35 cellular contexts compared by ENCODE assay signal in the genomic region with DNA sequence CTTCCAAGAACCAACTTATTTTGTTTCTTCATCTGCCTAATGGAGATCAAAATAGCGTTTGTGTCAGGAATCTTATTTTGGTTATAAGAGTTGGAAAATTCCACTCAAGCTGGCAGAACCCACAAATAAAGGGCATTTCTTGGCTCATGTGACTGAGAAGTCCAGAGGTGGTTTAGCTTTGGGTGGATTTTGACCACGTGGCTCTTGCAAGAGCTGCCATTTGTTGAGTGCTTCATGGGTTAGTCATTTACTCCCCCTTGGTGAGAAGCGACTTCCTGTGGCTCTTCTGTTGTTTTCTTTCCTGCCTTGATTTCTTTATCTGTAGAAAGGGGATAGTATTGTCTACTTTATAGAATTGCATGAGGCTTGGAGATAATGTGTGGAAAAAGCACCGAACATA. TPM values are rescaled to one million over a fixed set of nuclear protein-coding genes. Genes with fewer than 3 reads are reported as not detected.
DNase-seq lines count a peak whose midpoint lies in the region; ATAC-seq, FAIRE-seq and TF ChIP-seq lines count a peak whose summit lies in the region.
"Had no signal": no experiment of that assay in that cellular context is flagged by ENCODE, and none has a peak within 500 bp of the region (broad histone marks: within the 10 kb centered on the region; RNA-seq: fewer than 3 reads in every experiment).

No MANE protein-coding gene starts in this region.

- intact Hi-C loops in kidney (cut with DNase I) = no loop called here

- no peaks in the 10 kb centered on the region for H3K36me3 ChIP-seq in kidney (ENCODE audit: control insufficient read depth in 1 of 2, insufficient read depth in 2 of 2, low read length in 2 of 2)
- H3K36me3 ChIP-seq: tibial nerve had no signal

- no peak overlapping the region for H3K27ac ChIP-seq in A549
- peak overlapping the region; percentile 79 to 88 for H3K27ac ChIP-seq in kidney (ENCODE audit: low read depth in 2 of 2, low read length in 2 of 2)
- H3K27ac ChIP-seq: C4-2B, dorsolateral prefrontal cortex, tibial nerve had no signal

- POLR2A ChIA-PET in A549 (lab: Yijun Ruan, JAX) = no interaction called here

- CTCF ChIA-PET in A549 (lab: Yijun Ruan, JAX) = no interaction called here

- no peak for TF ChIP-seq RAD21 in A549 (conservative IDR thresholded peaks at IDR 0.05 in 1 of 2, IDR thresholded peaks at IDR 0.05 in 1 of 2)

- TF ChIP-seq EP300 in A549 (IDR thresholded peaks at IDR 0.05) = no peak

- 33% methylated on average over 4 of the region's 4 CpGs for WGBS in A549 (ENCODE audit: missing lambda C conversion rate)

- H3K4me1 ChIP-seq in A549 (no peaks in the 10 kb centered on the region), kidney (ENCODE audit: control insufficient read depth in 1 of 2, insufficient read depth in 1 of 2, low read depth in 1 of 2, low read length in 2 of 2) (peaks cover 5 to 15% of the 10 kb centered on the region in 2 donors)
- H3K4me1 ChIP-seq: Caco-2, tibial nerve had no signal

- no peak overlapping the region for H3K9ac ChIP-seq in kidney (ENCODE audit: low read length in 2 of 2)

- TF ChIP-seq POLR2A in A549 (IDR thresholded peaks at IDR 0.05; ENCODE audit: low read length) (no peak), H54 (IDR thresholded peaks at IDR 0.05; ENCODE audit: low read depth, low read length) (no peak)

- no peaks in the 10 kb centered on the region; the same call in 2 of the 3 replicates for H3K9me3 ChIP-seq in A549
- no peaks in the 10 kb centered on the region for H3K9me3 ChIP-seq in kidney (ENCODE audit: control insufficient read depth in 1 of 2, low read length in 2 of 2)
- H3K9me3 ChIP-seq: Caco-2, tibial nerve had no signal

- ATAC-seq in A549 (no peak), GM19467 (IDR thresholded peaks at IDR 0.05; ENCODE audit: unreplicated experiment) (no peak)
- ATAC-seq: left ventricle myocardium superior; naive thymus-derived CD4-positive, alpha-beta T cell; PC-3; stimulated activated naive CD8-positive, alpha-beta T cell treated with anti-CD3 and anti-CD28 coated beads, Interleukin-15, amount 100 ng/mL, for 72 hours had no signal

- H3K4me3 ChIP-seq in A549 = no peak overlapping the region
- H3K4me3 ChIP-seq in kidney (ENCODE audit: low read length in 2 of 2) = peak overlapping the region in 1 of 2 donors; percentile 35
- H3K4me3 ChIP-seq: dorsolateral prefrontal cortex, tibial nerve had no signal

- no peak for TF ChIP-seq CTCF in A549 (IDR thresholded peaks at IDR 0.05)
- TF ChIP-seq CTCF in kidney (IDR thresholded peaks at IDR 0.05; ENCODE audit: borderline replicate concordance, extremely low read depth, insufficient read depth) = no peak

- no peak for DNase-seq in A549 (ENCODE audit: low read depth in 1 of 2, low spot score in 1 of 2)
- peak; percentile 37 for DNase-seq in H54 (ENCODE audit: insufficient read length, low spot score)
- DNase-seq in amniotic epithelial cell (ENCODE audit: low read depth) = peak; percentile 50
- DNase-seq in kidney = no peak
- no peak for DNase-seq in retina
- no peak for DNase-seq in SKM-1 (lab: John Stamatoyannopoulos, UW; ENCODE audit: unreplicated experiment)
- no peak for DNase-seq in NCI-H1436 (lab: John Stamatoyannopoulos, UW)
- DNase-seq: activated B cell treated with CpG ODN at 0.5 μM for 24 hours; activated CD4-positive, alpha-beta T cell treated with anti-CD3 and anti-CD28 coated beads, Interleukin-2, amount 50 U/mL, for 4 hours; Caco-2; DMS79; dorsolateral prefrontal cortex; GF-D8; Karpas-422; left ventricle myocardium superior; naive thymus-derived CD4-positive, alpha-beta T cell; NCI-H1092; NCI-H187; NCI-H2171; NCI-H524 treated with DMSO at 0.1 percent for 48 hours; occipital lobe; PC-3; Right ventricle myocardium superior; stimulated activated naive CD8-positive, alpha-beta T cell treated with anti-CD3 and anti-CD28 coated beads, Interleukin-15, amount 100 ng/mL, for 72 hours; SW 1271; T1000 had no signal

- no peak for FAIRE-seq in A549 (lab: Jason Lieb, UNC)
- no peak for FAIRE-seq in H54 (lab: Jason Lieb, UNC)
- no peak for FAIRE-seq in kidney (lab: Jason Lieb, UNC)
- FAIRE-seq: GM19239, islet of Langerhans had no signal

- no peak overlapping the region for H3K4me2 ChIP-seq in A549

TF ChIP-seq in A549, 52 proteins besides CTCF, POLR2A, EP300 and RAD21:
- TF ChIP-seq PHF8 (IDR thresholded peaks at IDR 0.05; ENCODE audit: borderline replicate concordance, low read depth) = no peak
- TF ChIP-seq, protein P1, sequence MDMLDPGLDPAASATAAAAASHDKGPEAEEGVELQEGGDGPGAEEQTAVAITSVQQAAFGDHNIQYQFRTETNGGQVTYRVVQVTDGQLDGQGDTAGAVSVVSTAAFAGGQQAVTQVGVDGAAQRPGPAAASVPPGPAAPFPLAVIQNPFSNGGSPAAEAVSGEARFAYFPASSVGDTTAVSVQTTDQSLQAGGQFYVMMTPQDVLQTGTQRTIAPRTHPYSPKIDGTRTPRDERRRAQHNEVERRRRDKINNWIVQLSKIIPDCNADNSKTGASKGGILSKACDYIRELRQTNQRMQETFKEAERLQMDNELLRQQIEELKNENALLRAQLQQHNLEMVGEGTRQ (IDR thresholded peaks at IDR 0.05) = 0 out of 2 replicates have a peak, but pooled peaks have one; percentile 6
TF ChIP-seq in A549: peak in this region for 1.

RNA-seq across cellular contexts. Expression of a gene that starts 9.5 kb away (rescaled TPM):
- polyA plus RNA-seq in A549 (2011; rRNA removed) (not detected in 2 replicates), A549 (2017; fragmentation: RNase III; extraction: RNeasy Plus Mini Kit Qiagen cat#74134 plus additional on column Dnase treatment) (not detected in 3 replicates), kidney (ENCODE audit: insufficient read depth, low read depth, low replicate concordance) (111 TPM)
- polyA plus RNA-seq in A549 (2012; cell fraction: cytosol; rRNA removed) = not detected in 2 replicates
- polyA plus RNA-seq in A549 (2012; cell fraction: nucleus; rRNA removed) = not detected in 2 replicates
- polyA minus RNA-seq in A549 (2011; rRNA and poly(A)+ RNA removed) = not detected in 2 replicates
- total RNA-seq in kidney = 2.7 TPM
- total RNA-seq: activated B cell treated with CpG ODN at 0.5 μM for 24 hours; Caco-2; dorsolateral prefrontal cortex; fibroblast of lung; left ventricle myocardium superior; naive thymus-derived CD4-positive, alpha-beta T cell; occipital lobe; pulmonary artery endothelial cell; Right ventricle myocardium superior; skeletal muscle tissue; tibial nerve had no signal
- polyA plus RNA-seq: AG04450; fibroblast of lung; naive thymus-derived CD4-positive, alpha-beta T cell had no signal

RNA-seq across cellular contexts. Expression of a gene that starts 24.8 kb away (rescaled TPM):
- polyA plus RNA-seq in A549 (2011; rRNA removed) (4.0 and 6.0 TPM in 2 replicates), A549 (2017; fragmentation: RNase III; extraction: RNeasy Plus Mini Kit Qiagen cat#74134 plus additional on column Dnase treatment) (3.9 to 5.3 TPM (median 4.6 TPM) in 3 replicates), kidney (ENCODE audit: insufficient read depth, low read depth, low replicate concordance) (35.0 TPM)
- 3.6 and 4.8 TPM in 2 replicates for polyA plus RNA-seq in A549 (2012; cell fraction: cytosol; rRNA removed)
- polyA plus RNA-seq in A549 (2012; cell fraction: nucleus; rRNA removed) = 6.9 and 8.0 TPM in 2 replicates
- 7.0 and 7.4 TPM in 2 replicates for polyA minus RNA-seq in A549 (2011; rRNA and poly(A)+ RNA removed)
- 36.5 TPM for total RNA-seq in kidney

RNA-seq across cellular contexts. Expression of a gene that starts 57.7 kb away (rescaled TPM):
- polyA plus RNA-seq in A549 (2011; rRNA removed) (4.5 and 4.9 TPM in 2 replicates), A549 (2017; fragmentation: RNase III; extraction: RNeasy Plus Mini Kit Qiagen cat#74134 plus additional on column Dnase treatment) (3.1 to 3.6 TPM (median 3.5 TPM) in 3 replicates), kidney (ENCODE audit: insufficient read depth, low read depth, low replicate concordance) (2.5 TPM)
- 1.3 and 1.5 TPM in 2 replicates for polyA plus RNA-seq in A549 (2012; cell fraction: cytosol; rRNA removed)
- 3.3 and 5.5 TPM in 2 replicates for polyA plus RNA-seq in A549 (2012; cell fraction: nucleus; rRNA removed)
- polyA minus RNA-seq in A549 (2011; rRNA and poly(A)+ RNA removed) = 2.9 and 4.7 TPM in 2 replicates
- total RNA-seq in kidney = 12.9 TPM

Comparison
In these comparisons a context has a peak if more than half of its experiments do, and no peak if none do; other contexts are left out.
1. DNase-seq: peak in H54 (single experiment) and amniotic epithelial cell (single experiment); none in A549 (0 of 2), kidney (single experiment), retina (single experiment), SKM-1 (single experiment) and NCI-H1436 (single experiment).
2. H3K27ac ChIP-seq: peak in kidney (2 of 2); none in A549 (0 of 2).
3. RNA of a gene that starts 9.5 kb away (polyA plus RNA-seq): 111 TPM in kidney (single experiment); not detected in A549; every median in the first group is over 100 times any median in the second.